17 cellular contexts compared by ENCODE assay signal in the genomic region with DNA sequence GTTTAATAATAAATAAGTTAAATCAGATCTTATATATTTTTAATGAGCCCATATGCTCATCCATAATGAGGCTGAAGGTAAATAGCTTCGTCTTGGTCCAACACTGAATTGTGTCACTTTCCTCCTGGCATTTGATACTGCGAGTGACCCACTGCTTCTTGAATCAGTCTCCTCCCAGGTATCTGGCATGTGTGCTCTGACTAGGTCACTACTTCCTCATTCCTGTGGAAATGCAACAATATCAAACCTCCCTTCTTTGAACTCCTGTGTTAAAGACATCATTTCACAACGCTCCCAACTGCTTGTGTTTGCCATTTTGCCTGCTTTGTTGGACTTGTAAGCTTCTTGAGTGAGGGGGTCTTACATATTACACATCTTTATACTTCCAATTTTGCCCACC.
DNase-seq lines count a peak whose midpoint lies in the region; ATAC-seq lines count a peak whose summit lies in the region.
"Had no signal": no experiment of that assay in that cellular context is flagged by ENCODE, and none has a peak within 500 bp of the region (broad histone marks: within the 10 kb centered on the region; RNA-seq: fewer than 3 reads in every experiment).

No MANE protein-coding gene starts in this region.

- no peaks in the 10 kb centered on the region for H3K9me3 ChIP-seq in SK-N-MC (ENCODE audit: low read depth, low read length)
- H3K9me3 ChIP-seq: Peyer's patch had no signal

- DNase-seq in NOMO-1 treated with DMSO at 0.1 percent for 48 hours (lab: John Stamatoyannopoulos, UW; ENCODE audit: unreplicated experiment) (peak; percentile 50), NOMO-1 treated with dmso at 0.1 percent for 144 hours (lab: John Stamatoyannopoulos, UW; ENCODE audit: unreplicated experiment) (no peak), SK-N-MC (ENCODE audit: low read depth, low spot score) (no peak), epithelial cell of prostate (ENCODE audit: low read depth, low spot score) (peak; percentile 27), ureter (ENCODE audit: low spot score) (no peak), hepatic stellate cell (ENCODE audit: low spot score) (no peak), NCI-H1694 (lab: John Stamatoyannopoulos, UW) (no peak)
- DNase-seq: C1 segment of cervical spinal cord, GF-D8, HFFc6, KG1, NCI-H1417, NCI-H1930, NCI-H748 treated with DMSO at 0.1 percent for 48 hours, Peyer's patch had no signal

- H3K36me3 ChIP-seq in SK-N-MC (ENCODE audit: insufficient read depth, low read length): no peaks in the 10 kb centered on the region
- H3K36me3 ChIP-seq: Peyer's patch had no signal

- no peak for ATAC-seq in HG03139 (IDR thresholded peaks at IDR 0.05; ENCODE audit: unreplicated experiment)
- ATAC-seq: Right ventricle myocardium inferior had no signal

- H3K27ac ChIP-seq in SK-N-MC (no peak overlapping the region), epithelial cell of prostate (no peak overlapping the region)
- H3K27ac ChIP-seq: Peyer's patch had no signal

- no peak overlapping the region for H3K9ac ChIP-seq in SK-N-MC (ENCODE audit: insufficient read length)

- H3K4me3 ChIP-seq in SK-N-MC: peak overlapping the region; percentile 19; the same call in 1 of the 2 replicates
- H3K4me3 ChIP-seq: Peyer's patch had no signal

Comparison
In these comparisons a context has a peak if more than half of its experiments do, and no peak if none do; other contexts are left out.
1. DNase-seq: peak in NOMO-1 treated with DMSO at 0.1 percent for 48 hours (single experiment) and epithelial cell of prostate (single experiment); none in NOMO-1 treated with dmso at 0.1 percent for 144 hours (single experiment), SK-N-MC (single experiment), ureter (single experiment), hepatic stellate cell (single experiment) and NCI-H1694 (single experiment).